Comparison of ENCODE assay signal across 32 cellular contexts in genomic region chrX:136589966-136590365, GRCh38. TPM values are rescaled to one million over a fixed set of nuclear protein-coding genes. Genes with fewer than 3 reads are reported as not detected.
DNase-seq lines count a peak whose midpoint lies in the region; ATAC-seq lines count a peak whose summit lies in the region.
"Had no signal": no experiment of that assay in that cellular context is flagged by ENCODE, and none has a peak within 500 bp of the region (broad histone marks: within the 10 kb centered on the region; RNA-seq: fewer than 3 reads in every experiment).

No MANE protein-coding gene starts in this region.

- H3K9me3 Mint-ChIP-seq in activated CD4-positive, alpha-beta memory T cell treated with anti-CD3 and anti-CD28 coated beads for 36 hours = peaks cover 9% of the 10 kb centered on the region
- peaks cover 3% of the 10 kb centered on the region for H3K9me3 Mint-ChIP-seq in activated CD4-positive, alpha-beta memory T cell treated with anti-CD3 and anti-CD28 coated beads, Interleukin-2, amount 10 ng/mL, durations not matched to agents 7 days and 5 days
- H3K9me3 Mint-ChIP-seq: activated B cell treated with CpG ODN at 0.5 μM for 24 hours; activated CD8-positive, alpha-beta T cell treated with anti-CD3 and anti-CD28 coated beads for 36 hours had no signal

- H3K4me1 Mint-ChIP-seq in activated CD4-positive, alpha-beta memory T cell treated with anti-CD3 and anti-CD28 coated beads for 36 hours (ENCODE audit: low read depth) = peaks cover 57% of the 10 kb centered on the region
- H3K4me1 Mint-ChIP-seq in activated CD4-positive, alpha-beta memory T cell treated with anti-CD3 and anti-CD28 coated beads, Interleukin-2, amount 10 ng/mL, durations not matched to agents 7 days and 5 days = peaks cover 57% of the 10 kb centered on the region
- H3K4me1 Mint-ChIP-seq: activated B cell treated with CpG ODN at 0.5 μM for 24 hours had no signal

- H3K4me3 Mint-ChIP-seq in activated CD4-positive, alpha-beta memory T cell treated with anti-CD3 and anti-CD28 coated beads for 36 hours = no peak overlapping the region
- no peak overlapping the region for H3K4me3 Mint-ChIP-seq in activated CD4-positive, alpha-beta memory T cell treated with anti-CD3 and anti-CD28 coated beads, Interleukin-2, amount 10 ng/mL, durations not matched to agents 7 days and 5 days
- H3K4me3 Mint-ChIP-seq: activated B cell treated with CpG ODN at 0.5 μM for 24 hours; activated CD8-positive, alpha-beta T cell treated with anti-CD3 and anti-CD28 coated beads for 36 hours; activated naive CD4-positive, alpha-beta T cell treated with anti-CD3 and anti-CD28 coated beads for 36 hours had no signal

- intact Hi-C loops in activated CD4-positive, alpha-beta memory T cell treated with anti-CD3 and anti-CD28 coated beads for 36 hours (cut with micrococcal nuclease) = loop anchor here (2.0 to 10.0 kb wide), 5 partner anchors 37 to 465 kb away; no protein-coding TSS in a partner anchor

- POLR2A ChIA-PET in activated CD4-positive, alpha-beta memory T cell treated with anti-CD3 and anti-CD28 coated beads for 36 hours (lab: Charles Lee) = interaction anchor here (0.7 kb wide), 1 partner anchor 8 kb away, joined by 3 read pairs; no protein-coding TSS in a partner anchor
- POLR2A ChIA-PET in activated CD4-positive, alpha-beta memory T cell treated with anti-CD3 and anti-CD28 coated beads, Interleukin-2, amount 10 ng/mL, durations not matched to agents 7 days and 5 days (lab: Charles Lee) = interaction anchor here (0.8 to 2.8 kb wide), 2 partner anchors 37 to 63 kb away, joined by 3 to 12 read pairs; no protein-coding TSS in a partner anchor

- no peak for ATAC-seq in GM19467 (IDR thresholded peaks at IDR 0.05; ENCODE audit: unreplicated experiment)
- ATAC-seq: activated CD8-positive, alpha-beta T cell treated with anti-CD3 and anti-CD28 coated beads for 36 hours had no signal

- CTCF ChIA-PET in activated CD4-positive, alpha-beta memory T cell treated with anti-CD3 and anti-CD28 coated beads for 36 hours (lab: Charles Lee) = interaction anchor here (1.8 kb wide), 1 partner anchor 105 kb away, joined by 3 read pairs; no protein-coding TSS in a partner anchor
- CTCF ChIA-PET in activated CD4-positive, alpha-beta memory T cell treated with anti-CD3 and anti-CD28 coated beads, Interleukin-2, amount 10 ng/mL, durations not matched to agents 7 days and 5 days (lab: Charles Lee) = interaction anchor here (0.9 kb wide), 1 partner anchor 12 kb away, joined by 3 read pairs; no protein-coding TSS in a partner anchor

- no peaks in the 10 kb centered on the region for H3K27me3 Mint-ChIP-seq in activated CD4-positive, alpha-beta memory T cell treated with anti-CD3 and anti-CD28 coated beads for 36 hours
- no peaks in the 10 kb centered on the region for H3K27me3 Mint-ChIP-seq in activated CD4-positive, alpha-beta memory T cell treated with anti-CD3 and anti-CD28 coated beads, Interleukin-2, amount 10 ng/mL, durations not matched to agents 7 days and 5 days
- H3K27me3 Mint-ChIP-seq: activated CD8-positive, alpha-beta T cell treated with anti-CD3 and anti-CD28 coated beads for 36 hours had no signal

- no peaks in the 10 kb centered on the region for H3K36me3 Mint-ChIP-seq in activated CD4-positive, alpha-beta memory T cell treated with anti-CD3 and anti-CD28 coated beads for 36 hours
- peaks cover 4% of the 10 kb centered on the region for H3K36me3 Mint-ChIP-seq in activated CD4-positive, alpha-beta memory T cell treated with anti-CD3 and anti-CD28 coated beads, Interleukin-2, amount 10 ng/mL, durations not matched to agents 7 days and 5 days (ENCODE audit: low read depth)

- DNase-seq in activated CD4-positive, alpha-beta memory T cell treated with anti-CD3 and anti-CD28 coated beads for 36 hours = no peak
- DNase-seq in activated CD4-positive, alpha-beta memory T cell treated with anti-CD3 and anti-CD28 coated beads, Interleukin-2, amount 10 ng/mL, durations not matched to agents 7 days and 5 days = no peak
- peak; percentile 43 for DNase-seq in M059J (ENCODE audit: low read depth)
- DNase-seq in amniotic epithelial cell (ENCODE audit: low read depth) = peak; percentile 3
- peak; percentile 35 for DNase-seq in renal cortical epithelial cell (ENCODE audit: low read depth)
- DNase-seq in stimulated activated CD4-positive, alpha-beta T cell treated with anti-CD3 and anti-CD28 coated beads, Interleukin-1b, Interleukin-23, amount 100 ng/mL, for 48 hours = no peak
- DNase-seq in SKM-1 (lab: John Stamatoyannopoulos, UW; ENCODE audit: unreplicated experiment) = no peak
- DNase-seq: 8988T; activated B cell treated with CpG ODN at 0.5 μM for 24 hours; activated CD8-positive, alpha-beta T cell treated with anti-CD3 and anti-CD28 coated beads for 36 hours; activated naive CD4-positive, alpha-beta T cell treated with anti-CD3 and anti-CD28 coated beads for 36 hours; activated T-cell treated with anti-CD3 and anti-CD28 coated beads for 4 hours; aorta; Caco-2; central memory CD4-positive, alpha-beta T cell; DND-41; dorsolateral prefrontal cortex; hypothalamus; NCI-H1105; NCI-H2081; NCI-H446; Peyer's patch; small intestine; stimulated activated CD4-positive, alpha-beta T cell treated with anti-CD3 and anti-CD28 coated beads, Interleukin-4, amount 100 ng/mL, for 1 hour; stimulated activated naive CD4-positive, alpha-beta T cell; T-helper 9 cell had no signal

- H3K27ac Mint-ChIP-seq in activated CD4-positive, alpha-beta memory T cell treated with anti-CD3 and anti-CD28 coated beads for 36 hours = peak overlapping the region; percentile 40
- no peak overlapping the region for H3K27ac Mint-ChIP-seq in activated CD4-positive, alpha-beta memory T cell treated with anti-CD3 and anti-CD28 coated beads, Interleukin-2, amount 10 ng/mL, durations not matched to agents 7 days and 5 days
- H3K27ac Mint-ChIP-seq: activated B cell treated with CpG ODN at 0.5 μM for 24 hours; activated CD8-positive, alpha-beta T cell treated with anti-CD3 and anti-CD28 coated beads for 36 hours; activated naive CD4-positive, alpha-beta T cell treated with anti-CD3 and anti-CD28 coated beads for 36 hours had no signal

RNA-seq across cellular contexts. Expression of gene VGLL1, which starts 58.0 kb away (rescaled TPM):
- not detected for total RNA-seq in activated CD4-positive, alpha-beta memory T cell treated with anti-CD3 and anti-CD28 coated beads for 36 hours
- total RNA-seq in activated CD4-positive, alpha-beta memory T cell treated with anti-CD3 and anti-CD28 coated beads, Interleukin-2, amount 10 ng/mL, durations not matched to agents 7 days and 5 days = not detected
- total RNA-seq in M059J (2014; rRNA removed; shearing (Covaris generic)) = not detected in 2 replicates
- 3.3 TPM in 1 of 2 replicates, not detected in the other for total RNA-seq in renal cortical epithelial cell
- total RNA-seq: activated B cell treated with CpG ODN at 0.5 μM for 24 hours; activated CD8-positive, alpha-beta T cell treated with anti-CD3 and anti-CD28 coated beads for 36 hours; activated naive CD4-positive, alpha-beta T cell treated with anti-CD3 and anti-CD28 coated beads for 36 hours; aorta; dorsolateral prefrontal cortex; frontal cortex; LHCN-M2; lung microvascular endothelial cell; Peyer's patch had no signal

RNA-seq across cellular contexts. Expression of gene CD40LG, which starts 58.0 kb away (rescaled TPM):
- total RNA-seq in activated CD4-positive, alpha-beta memory T cell treated with anti-CD3 and anti-CD28 coated beads for 36 hours = 100 to 1,000 TPM; 153 to 155 TPM
- 100 to 1,000 TPM; 139 TPM for total RNA-seq in activated CD4-positive, alpha-beta memory T cell treated with anti-CD3 and anti-CD28 coated beads, Interleukin-2, amount 10 ng/mL, durations not matched to agents 7 days and 5 days
- not detected in 2 replicates for total RNA-seq in M059J (2014; rRNA removed; shearing (Covaris generic))
- total RNA-seq in renal cortical epithelial cell = not detected in 2 replicates
- total RNA-seq: activated B cell treated with CpG ODN at 0.5 μM for 24 hours, Caco-2, epithelial cell of proximal tubule, frontal cortex, LHCN-M2, lung microvascular endothelial cell, prostate gland had no signal

Comparison
In these comparisons a context has a peak if more than half of its experiments do, and no peak if none do; other contexts are left out.
1. DNase-seq: peak in M059J (single experiment), amniotic epithelial cell (single experiment) and renal cortical epithelial cell (single experiment); none in activated CD4-positive, alpha-beta memory T cell treated with anti-CD3 and anti-CD28 coated beads for 36 hours (single experiment), activated CD4-positive, alpha-beta memory T cell treated with anti-CD3 and anti-CD28 coated beads, Interleukin-2, amount 10 ng/mL, durations not matched to agents 7 days and 5 days (single experiment), stimulated activated CD4-positive, alpha-beta T cell treated with anti-CD3 and anti-CD28 coated beads, Interleukin-1b, Interleukin-23, amount 100 ng/mL, for 48 hours (single experiment) and SKM-1 (single experiment).
2. RNA of gene CD40LG, which starts 58.0 kb away (total RNA-seq): 153 to 155 TPM in activated CD4-positive, alpha-beta memory T cell treated with anti-CD3 and anti-CD28 coated beads for 36 hours and 139 TPM in activated CD4-positive, alpha-beta memory T cell treated with anti-CD3 and anti-CD28 coated beads, Interleukin-2, amount 10 ng/mL, durations not matched to agents 7 days and 5 days; not detected in M059J and not detected in renal cortical epithelial cell; every median in the first group is over 100 times any median in the second.